Comparison of ENCODE assay signal across 31 cellular contexts in the genomic region with DNA sequence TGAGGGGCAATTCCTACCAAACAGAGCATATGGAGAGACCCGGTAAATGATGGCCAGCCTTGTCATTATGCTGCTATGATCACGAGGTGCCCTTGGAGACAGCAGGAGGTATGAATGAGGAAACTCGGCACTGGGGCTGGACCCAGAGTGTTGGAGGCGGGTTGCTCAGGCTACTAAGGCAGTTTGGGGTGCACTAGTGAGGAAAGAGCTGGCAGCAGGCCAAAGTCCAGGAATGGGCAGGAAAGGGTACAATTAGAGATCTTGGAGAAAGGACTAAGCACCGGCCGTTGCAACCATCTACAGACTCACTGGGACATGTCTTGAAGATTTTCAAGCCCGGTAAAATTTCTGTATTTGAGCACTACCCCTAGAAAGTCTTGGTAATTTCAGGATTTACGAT. TPM values are rescaled to one million over a fixed set of nuclear protein-coding genes. Genes with fewer than 3 reads are reported as not detected.
"Had no signal": no experiment of that assay in that cellular context is flagged by ENCODE, and none has a peak within 500 bp of the region (broad histone marks: within the 10 kb centered on the region; RNA-seq: fewer than 3 reads in every experiment).

No MANE protein-coding gene starts in this region.

- H3K4me1 ChIP-seq: adrenal gland, colonic mucosa, gastroesophageal sphincter had no signal

- DNase-seq: activated B cell treated with CpG ODN at 0.5 μM for 24 hours; activated CD4-positive, alpha-beta T cell treated with anti-CD3 and anti-CD28 coated beads for 48 hours; activated CD4-positive, alpha-beta T cell treated with anti-CD3 and anti-CD28 coated beads, Interleukin-2, amount 50 U/mL, for 1 hour; activated CD4-positive, alpha-beta T cell treated with anti-CD3 and anti-CD28 coated beads, Interleukin-2, amount 50 U/mL, for 48 hours; activated CD8-positive, alpha-beta memory T cell treated with anti-CD3 and anti-CD28 coated beads for 24 hours; activated CD8-positive, alpha-beta T cell treated with anti-CD3 and anti-CD28 coated beads for 36 hours; activated effector memory CD4-positive, alpha-beta T cell treated with anti-CD3 and anti-CD28 coated beads, Interleukin-2, amount 50 U/mL, for 16 hours; activated naive CD4-positive, alpha-beta T cell treated with anti-CD3 and anti-CD28 coated beads for 36 hours; activated naive CD8-positive, alpha-beta T cell treated with anti-CD3 and anti-CD28 coated beads for 36 hours; activated naive CD8-positive, alpha-beta T cell treated with anti-CD3 and anti-CD28 coated beads, Interleukin-2, amount 50 U/mL, for 24 hours; activated T-cell treated with anti-CD3 and anti-CD28 coated beads, Interleukin-2, amount 50 U/mL, for 4 hours; adrenal gland; amygdala; body of pancreas; caudate nucleus; colonic mucosa; effector CD8-positive, alpha-beta T cell; esophagus squamous epithelium; T-helper 1 cell; T-helper 17 cell; T1000; WERI-Rb-1 had no signal

- H3K9me3 ChIP-seq: adrenal gland, body of pancreas, colonic mucosa, esophagus squamous epithelium had no signal

- H3K27ac ChIP-seq: adrenal gland, body of pancreas, colonic mucosa, epithelial cell of prostate, esophagus squamous epithelium, gastroesophageal sphincter, WERI-Rb-1 had no signal

- FAIRE-seq: endometrium, endothelial cell of umbilical vein had no signal

- ATAC-seq: activated CD4-positive, CD25-positive, alpha-beta regulatory T cell treated with anti-CD3 and anti-CD28 coated beads, Interleukin-2, amount 50 U/mL, for 24 hours; activated CD8-positive, alpha-beta T cell treated with anti-CD3 and anti-CD28 coated beads for 36 hours; activated naive CD8-positive, alpha-beta T cell treated with anti-CD3 and anti-CD28 coated beads, Interleukin-2, amount 50 U/mL, for 24 hours; activated T-cell treated with anti-CD3 and anti-CD28 coated beads, Interleukin-2, amount 50 U/mL, for 4 hours; body of pancreas; gastroesophageal sphincter; T-helper 17 cell had no signal

- H3K36me3 ChIP-seq: adrenal gland, colonic mucosa, esophagus squamous epithelium, gastroesophageal sphincter, WERI-Rb-1 had no signal

- H3K27me3 ChIP-seq: adrenal gland, body of pancreas, colonic mucosa, esophagus squamous epithelium, gastroesophageal sphincter had no signal

- H3K4me3 ChIP-seq: adrenal gland, body of pancreas, colonic mucosa, esophagus squamous epithelium, gastroesophageal sphincter had no signal

RNA-seq across cellular contexts. Expression of gene PLEKHG6, which starts 56.0 kb away (rescaled TPM):
- total RNA-seq: activated B cell treated with CpG ODN at 0.5 μM for 24 hours; activated CD8-positive, alpha-beta T cell treated with anti-CD3 and anti-CD28 coated beads for 36 hours; activated naive CD4-positive, alpha-beta T cell treated with anti-CD3 and anti-CD28 coated beads for 36 hours; activated T-cell treated with anti-CD3 and anti-CD28 coated beads, Interleukin-2, amount 50 U/mL, for 4 hours; activated T-helper 1 cell treated with anti-CD3 and anti-CD28 coated beads, Interleukin-12 subunit alpha, Interleukin-12 subunit beta, Interleukin-2, Interleukin-4 antibody, amounts not matched to agents 30 ng/mL and 10 ng/mL and 1 ng/mL, durations not matched to agents 14 hours and 24 hours and 36 hours; activated T-helper 2 cell treated with anti-CD3 and anti-CD28 coated beads, Interferon-gamma antibody, Interleukin-2, Interleukin-4, amounts not matched to agents 10 μg/mL and 5 μg/mL and 100 μg/mL, durations not matched to agents 14 hours and 24 hours and 36 hours; dermis microvascular lymphatic vessel endothelial cell; endothelial cell of umbilical vein; glomerular endothelial cell; T-helper 17 cell had no signal
